ENCODE assay signal across 27 cellular contexts in the genomic region with DNA sequence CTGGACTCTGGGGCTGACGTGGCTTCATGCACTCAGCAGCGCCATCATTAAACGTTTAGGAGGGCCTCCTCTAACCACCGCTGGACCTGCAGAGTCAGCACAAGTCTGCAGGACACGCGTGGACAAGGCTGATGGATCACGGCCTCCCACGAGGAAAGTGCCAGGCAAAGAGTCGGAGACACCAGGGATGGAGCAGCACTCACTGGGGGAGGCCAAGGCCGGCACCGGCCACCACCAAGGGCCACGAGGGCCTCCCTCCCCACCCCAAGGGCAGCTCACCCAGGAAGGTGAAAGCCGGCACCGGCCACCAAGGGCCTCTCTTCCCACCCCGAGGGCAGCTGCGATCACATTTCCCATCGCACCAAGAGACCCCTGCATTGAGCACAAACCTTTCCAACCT.
A peak's percentile ranks its signal among the peaks of the same experiment; 100 is the strongest.
DNase-seq lines count a peak whose midpoint lies in the region; ATAC-seq and TF ChIP-seq lines count a peak whose summit lies in the region.
"Had no signal": no experiment of that assay in that cellular context is flagged by ENCODE, and none has a peak within 500 bp of the region (broad histone marks: within the 10 kb centered on the region; RNA-seq: fewer than 3 reads in every experiment).

No MANE protein-coding gene starts in this region.

- H3K27ac ChIP-seq in lower lobe of right lung = peak overlapping the region; percentile 36
- H3K27ac ChIP-seq: body of pancreas, gastrocnemius medialis, testis had no signal

- no peaks in the 10 kb centered on the region for H3K27me3 Mint-ChIP-seq in progenitor cell of endocrine pancreas
- peaks cover 4 to 23% of the 10 kb centered on the region in 2 donors for H3K27me3 Mint-ChIP-seq in T-cell
- H3K27me3 Mint-ChIP-seq: activated naive CD8-positive, alpha-beta T cell treated with anti-CD3 and anti-CD28 coated beads, Interleukin-2, amount 10 ng/mL, durations not matched to agents 7 days and 5 days had no signal

- peaks cover 23% of the 10 kb centered on the region for H3K4me1 ChIP-seq in lower lobe of right lung

- H3K36me3 Mint-ChIP-seq in progenitor cell of endocrine pancreas (ENCODE audit: insufficient read depth) (no peaks in the 10 kb centered on the region), T-cell (no peaks in the 10 kb centered on the region)
- H3K36me3 Mint-ChIP-seq: activated naive CD8-positive, alpha-beta T cell treated with anti-CD3 and anti-CD28 coated beads, Interleukin-2, amount 10 ng/mL, durations not matched to agents 7 days and 5 days; stimulated activated naive B cell treated with anti-CD40 and anti-IgM and Interleukin-4, amounts not matched to agents 10 μg/mL and 1 μg/mL and 100 μg/mL, for 72 hours had no signal

- CTCF ChIA-PET in T-cell (lab: Charles Lee) = no interaction called here

- H3K4me1 Mint-ChIP-seq in progenitor cell of endocrine pancreas (ENCODE audit: low read depth) = peaks cover 16% of the 10 kb centered on the region
- no peaks in the 10 kb centered on the region for H3K4me1 Mint-ChIP-seq in T-cell
- H3K4me1 Mint-ChIP-seq: activated naive CD8-positive, alpha-beta T cell treated with anti-CD3 and anti-CD28 coated beads, Interleukin-2, amount 10 ng/mL, durations not matched to agents 7 days and 5 days; B cell; stimulated activated naive B cell treated with anti-CD40 and anti-IgM and Interleukin-4, amounts not matched to agents 10 μg/mL and 1 μg/mL and 100 μg/mL, for 72 hours had no signal

- ATAC-seq in lower lobe of right lung = no peak
- ATAC-seq in T-cell (replicated peaks in 1 of 4) = no peak
- ATAC-seq: activated CD8-positive, alpha-beta T cell treated with anti-CD3 and anti-CD28 coated beads, Interleukin-2, amount 10 ng/mL, durations not matched to agents 7 days and 5 days; body of pancreas; gastrocnemius medialis; left lobe of liver; stimulated activated naive B cell treated with anti-CD40 and anti-IgM and Interleukin-4, amounts not matched to agents 10 μg/mL and 1 μg/mL and 100 μg/mL, for 72 hours had no signal

- H3K4me3 ChIP-seq in lower lobe of right lung = no peak overlapping the region
- H3K4me3 ChIP-seq: body of pancreas, gastrocnemius medialis, GM23338, testis had no signal

- H3K9me3 ChIP-seq in lower lobe of right lung = no peaks in the 10 kb centered on the region
- H3K9me3 ChIP-seq: body of pancreas, gastrocnemius medialis, testis had no signal

- no peaks in the 10 kb centered on the region for H3K36me3 ChIP-seq in lower lobe of right lung
- H3K36me3 ChIP-seq: gastrocnemius medialis had no signal

- H3K27me3 ChIP-seq in lower lobe of right lung (ENCODE audit: low read depth) = no peaks in the 10 kb centered on the region
- H3K27me3 ChIP-seq: body of pancreas, gastrocnemius medialis, testis had no signal

- intact Hi-C loops in lower lobe of right lung (cut with DNase I) = no loop called here

- H3K9me3 Mint-ChIP-seq in progenitor cell of endocrine pancreas (ENCODE audit: low read depth) = no peaks in the 10 kb centered on the region
- H3K9me3 Mint-ChIP-seq in T-cell = no peaks in the 10 kb centered on the region
- H3K9me3 Mint-ChIP-seq: activated naive CD8-positive, alpha-beta T cell treated with anti-CD3 and anti-CD28 coated beads, Interleukin-2, amount 10 ng/mL, durations not matched to agents 7 days and 5 days; GM23338; stimulated activated naive B cell treated with anti-CD40 and anti-IgM and Interleukin-4, amounts not matched to agents 10 μg/mL and 1 μg/mL and 100 μg/mL, for 72 hours had no signal

- peak overlapping the region; percentile 59 for H3K27ac Mint-ChIP-seq in progenitor cell of endocrine pancreas
- H3K27ac Mint-ChIP-seq in T-cell = no peak overlapping the region
- H3K27ac Mint-ChIP-seq: activated CD8-positive, alpha-beta T cell treated with anti-CD3 and anti-CD28 coated beads, Interleukin-2, amount 10 ng/mL, durations not matched to agents 7 days and 5 days; activated naive CD8-positive, alpha-beta T cell treated with anti-CD3 and anti-CD28 coated beads, Interleukin-2, amount 10 ng/mL, durations not matched to agents 7 days and 5 days; B cell; stimulated activated naive B cell treated with anti-CD40 and anti-IgM and Interleukin-4, amounts not matched to agents 10 μg/mL and 1 μg/mL and 100 μg/mL, for 72 hours had no signal

- POLR2A ChIA-PET in T-cell (lab: Charles Lee) = no interaction called here

- H3K4me3 Mint-ChIP-seq in progenitor cell of endocrine pancreas (ENCODE audit: low read depth) = no peak overlapping the region
- H3K4me3 Mint-ChIP-seq in T-cell = no peak overlapping the region
- H3K4me3 Mint-ChIP-seq: activated CD8-positive, alpha-beta T cell treated with anti-CD3 and anti-CD28 coated beads, Interleukin-2, amount 10 ng/mL, durations not matched to agents 7 days and 5 days; activated naive CD8-positive, alpha-beta T cell treated with anti-CD3 and anti-CD28 coated beads, Interleukin-2, amount 10 ng/mL, durations not matched to agents 7 days and 5 days; B cell; GM23338; stimulated activated naive B cell treated with anti-CD40 and anti-IgM and Interleukin-4, amounts not matched to agents 10 μg/mL and 1 μg/mL and 100 μg/mL, for 72 hours had no signal

- no peak for TF ChIP-seq CTCF in lower lobe of right lung (IDR thresholded peaks at IDR 0.05)
- no peak for TF ChIP-seq CTCF in progenitor cell of endocrine pancreas (IDR thresholded peaks at IDR 0.05; ENCODE audit: unreplicated experiment)

- peak; percentile 12 for DNase-seq in activated CD4-positive, CD25-positive, alpha-beta regulatory T cell treated with anti-CD3 and anti-CD28 coated beads, Interleukin-2, amount 50 U/mL, for 72 hours
- DNase-seq in activated CD4-positive, CD25-positive, alpha-beta regulatory T cell (lab: John Stamatoyannopoulos, UW) = no peak
- DNase-seq in lower lobe of right lung (no peak), progenitor cell of endocrine pancreas (ENCODE audit: low spot score, unreplicated experiment) (no peak), KG1 (lab: John Stamatoyannopoulos, UW) (no peak), T-cell (no peak), cerebellum (ENCODE audit: low spot score) (no peak)
- DNase-seq in stimulated activated CD4-positive, alpha-beta T cell treated with anti-CD3 and anti-CD28 coated beads, Interleukin-4, amount 100 ng/mL, for 24 hours = no peak
- DNase-seq: activated CD4-positive, alpha-beta T cell treated with anti-CD3 and anti-CD28 coated beads for 1 hour; activated CD8-positive, alpha-beta T cell treated with anti-CD3 and anti-CD28 coated beads, Interleukin-2, amount 10 ng/mL, durations not matched to agents 7 days and 5 days; activated effector memory CD4-positive, alpha-beta T cell treated with Interleukin-2 at 50 U/mL for 16 hours; activated naive CD8-positive, alpha-beta T cell treated with anti-CD3 and anti-CD28 coated beads, Interleukin-2, amount 10 ng/mL, durations not matched to agents 7 days and 5 days; activated T-cell treated with anti-CD3 and anti-CD28 coated beads for 4 hours; body of pancreas; effector memory CD4-positive, alpha-beta T cell; gastrocnemius medialis; GDM1; hippocampal formation; NCI-H2081; NCI-H446 treated with DMSO at 0.1 percent for 48 hours; stimulated activated CD4-positive, alpha-beta T cell treated with anti-CD3 and anti-CD28 coated beads, Interleukin-4, amount 100 ng/mL, for 1 hour; stimulated activated naive B cell treated with anti-CD40 and anti-IgM and Interleukin-4, amounts not matched to agents 10 μg/mL and 1 μg/mL and 100 μg/mL, for 72 hours; T-helper 1 cell; testis had no signal
